In the genomic region with DNA sequence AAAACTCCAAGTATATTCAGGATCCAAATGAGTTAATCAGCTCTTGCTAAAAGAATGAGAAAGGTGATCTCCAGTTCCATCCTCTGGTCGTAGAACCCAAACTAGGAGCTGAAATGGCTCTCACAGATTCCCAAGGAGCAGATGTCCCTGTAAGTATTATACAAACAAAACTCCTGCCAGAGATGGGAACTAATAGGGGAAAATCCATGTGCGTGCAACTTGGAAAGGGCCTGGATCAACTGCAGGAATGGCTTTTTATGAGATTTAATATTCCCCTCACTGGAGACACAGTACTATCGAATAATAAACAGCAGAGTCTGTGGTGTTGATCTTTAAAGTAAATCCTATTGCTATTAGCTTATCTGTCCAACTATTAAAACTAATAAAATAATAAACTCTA, we compare ENCODE assay signal across 27 cellular contexts.
"Had no signal": no experiment of that assay in that cellular context is flagged by ENCODE, and none has a peak within 500 bp of the region (broad histone marks: within the 10 kb centered on the region; RNA-seq: fewer than 3 reads in every experiment).

No MANE protein-coding gene starts in this region.

- H3K4me1 ChIP-seq: breast epithelium, left lung, pancreas, psoas muscle, right atrium auricular region, tibial artery had no signal

- FAIRE-seq: colon, endothelial cell of umbilical vein, frontal cortex, pancreas had no signal

- H3K36me3 ChIP-seq: breast epithelium, left lung, pancreas, right atrium auricular region, tibial artery had no signal

- H3K4me1 Mint-ChIP-seq: activated CD4-positive, alpha-beta T cell treated with anti-CD3 and anti-CD28 coated beads for 36 hours; activated naive CD8-positive, alpha-beta T cell treated with anti-CD3 and anti-CD28 coated beads, Interleukin-2, amount 10 ng/mL, durations not matched to agents 7 days and 5 days; central memory CD8-positive, alpha-beta T cell; stimulated activated effector memory CD8-positive, alpha-beta T cell treated with anti-CD3 and anti-CD28 coated beads, Interleukin-12 subunit alpha, Interleukin-12 subunit beta, amount 100 ng/mL, for 72 hours; stimulated activated naive CD8-positive, alpha-beta T cell treated with anti-CD3 and anti-CD28 coated beads, Interleukin-15, amount 100 ng/mL, for 72 hours had no signal

- H3K4me3 Mint-ChIP-seq: activated CD4-positive, alpha-beta T cell treated with anti-CD3 and anti-CD28 coated beads for 36 hours; activated naive CD4-positive, alpha-beta T cell treated with anti-CD3 and anti-CD28 coated beads for 36 hours; activated naive CD8-positive, alpha-beta T cell treated with anti-CD3 and anti-CD28 coated beads, Interleukin-2, amount 10 ng/mL, durations not matched to agents 7 days and 5 days; central memory CD8-positive, alpha-beta T cell; nephron progenitor cell; stimulated activated effector memory CD8-positive, alpha-beta T cell treated with anti-CD3 and anti-CD28 coated beads, Interleukin-12 subunit alpha, Interleukin-12 subunit beta, amount 100 ng/mL, for 72 hours; stimulated activated naive CD8-positive, alpha-beta T cell treated with anti-CD3 and anti-CD28 coated beads, Interleukin-15, amount 100 ng/mL, for 72 hours; WTC11 had no signal

- H3K4me3 ChIP-seq: breast epithelium, left lung, pancreas, psoas muscle, right atrium auricular region, tibial artery had no signal

- H3K9me3 ChIP-seq: pancreas, psoas muscle, right atrium auricular region, tibial artery had no signal

- H3K36me3 Mint-ChIP-seq: activated naive CD8-positive, alpha-beta T cell treated with anti-CD3 and anti-CD28 coated beads, Interleukin-2, amount 10 ng/mL, durations not matched to agents 7 days and 5 days; stimulated activated effector memory CD8-positive, alpha-beta T cell treated with anti-CD3 and anti-CD28 coated beads, Interleukin-12 subunit alpha, Interleukin-12 subunit beta, amount 100 ng/mL, for 72 hours had no signal

- DNase-seq: activated CD4-positive, alpha-beta T cell treated with anti-CD3 and anti-CD28 coated beads for 36 hours; activated CD4-positive, alpha-beta T cell treated with anti-CD3 and anti-CD28 coated beads, Interleukin-2, amount 50 U/mL, for 4 hours; activated CD8-positive, alpha-beta memory T cell treated with anti-CD3 and anti-CD28 coated beads, Interleukin-2, amount 50 U/mL, for 48 hours; activated naive CD4-positive, alpha-beta T cell treated with anti-CD3 and anti-CD28 coated beads for 36 hours; activated naive CD8-positive, alpha-beta T cell treated with anti-CD3 and anti-CD28 coated beads, Interleukin-2, amount 10 ng/mL, durations not matched to agents 7 days and 5 days; activated T-cell treated with anti-CD3 and anti-CD28 coated beads, Interleukin-2, amount 50 U/mL, for 48 hours; amniotic stem cell; effector memory CD4-positive, alpha-beta T cell; glutamatergic neuron; hippocampal formation; kidney glomerular epithelial cell; left lung; nephron progenitor cell; pancreas; psoas muscle; stimulated activated CD4-positive, alpha-beta T cell treated with anti-CD3 and anti-CD28 coated beads, Interleukin-2, amount 100 ng/mL, for 24 hours; stimulated activated naive CD8-positive, alpha-beta T cell treated with anti-CD3 and anti-CD28 coated beads, Interleukin-15, amount 100 ng/mL, for 72 hours; tibial artery had no signal

- ATAC-seq: activated CD4-positive, alpha-beta T cell treated with anti-CD3 and anti-CD28 coated beads for 36 hours; esophagus mucosa; left lung; pancreas; psoas muscle; stimulated activated effector memory CD8-positive, alpha-beta T cell treated with anti-CD3 and anti-CD28 coated beads, Interleukin-12 subunit alpha, Interleukin-12 subunit beta, amount 100 ng/mL, for 72 hours; stimulated activated naive CD8-positive, alpha-beta T cell treated with anti-CD3 and anti-CD28 coated beads, Interleukin-15, amount 100 ng/mL, for 72 hours; WTC11 had no signal

- H3K27me3 Mint-ChIP-seq: activated CD4-positive, alpha-beta T cell treated with anti-CD3 and anti-CD28 coated beads for 36 hours; activated naive CD8-positive, alpha-beta T cell treated with anti-CD3 and anti-CD28 coated beads, Interleukin-2, amount 10 ng/mL, durations not matched to agents 7 days and 5 days; central memory CD8-positive, alpha-beta T cell had no signal

- H3K27me3 ChIP-seq: breast epithelium, left lung, pancreas, right atrium auricular region had no signal

- H3K27ac Mint-ChIP-seq: activated CD4-positive, alpha-beta T cell treated with anti-CD3 and anti-CD28 coated beads for 36 hours; activated naive CD4-positive, alpha-beta T cell treated with anti-CD3 and anti-CD28 coated beads for 36 hours; activated naive CD8-positive, alpha-beta T cell treated with anti-CD3 and anti-CD28 coated beads, Interleukin-2, amount 10 ng/mL, durations not matched to agents 7 days and 5 days; nephron progenitor cell; stimulated activated effector memory CD8-positive, alpha-beta T cell treated with anti-CD3 and anti-CD28 coated beads, Interleukin-12 subunit alpha, Interleukin-12 subunit beta, amount 100 ng/mL, for 72 hours; stimulated activated naive CD8-positive, alpha-beta T cell treated with anti-CD3 and anti-CD28 coated beads, Interleukin-15, amount 100 ng/mL, for 72 hours; WTC11 had no signal

- H3K27ac ChIP-seq: breast epithelium, pancreas, psoas muscle, right atrium auricular region, tibial artery had no signal
